10 cellular contexts compared by ENCODE assay signal in the genomic region with DNA sequence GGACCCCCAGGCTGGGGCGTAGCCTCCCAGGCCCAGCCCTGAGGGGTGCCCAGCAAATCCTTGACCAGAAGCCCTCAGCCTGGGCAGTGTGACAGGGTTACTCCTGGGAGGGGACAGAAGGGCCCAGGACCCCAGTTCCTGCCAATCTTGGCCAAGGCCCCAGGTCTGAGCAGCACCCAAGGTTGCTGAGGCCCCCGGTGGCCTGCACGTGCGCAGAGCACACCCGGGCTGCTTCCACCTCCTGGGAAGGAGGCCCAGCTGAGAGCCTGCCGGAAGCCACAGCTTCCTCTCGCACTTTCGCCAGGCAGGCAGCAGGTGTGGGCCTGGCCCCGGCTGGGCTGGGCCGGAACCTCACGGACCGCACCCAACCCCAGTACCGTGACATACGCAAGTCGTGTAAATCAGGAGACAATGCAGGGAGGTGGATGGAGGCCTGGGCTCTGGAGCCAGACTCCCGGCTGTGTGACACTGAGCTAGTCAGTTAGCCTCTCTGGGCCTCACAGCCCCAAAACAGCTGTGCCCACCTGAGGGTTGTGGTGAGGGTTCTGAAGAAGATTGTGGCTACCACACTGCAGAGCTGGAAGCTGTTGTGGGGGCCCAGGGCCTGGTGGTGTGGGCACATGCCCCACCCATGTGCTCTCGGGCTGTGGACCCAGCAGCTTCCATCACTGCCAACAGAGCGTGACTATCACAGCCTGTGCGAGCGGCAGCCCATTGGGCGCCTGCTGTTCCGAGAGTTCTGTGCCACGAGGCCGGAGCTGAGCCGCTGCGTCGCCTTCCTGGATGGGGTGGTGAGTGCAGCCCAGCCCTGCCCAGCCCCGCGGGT. TPM values are rescaled to one million over a fixed set of nuclear protein-coding genes. Genes with fewer than 3 reads are reported as not detected.
A peak's percentile ranks its signal among the peaks of the same experiment; 100 is the strongest.
DNase-seq lines count a peak whose midpoint lies in the region; ATAC-seq, FAIRE-seq and TF ChIP-seq lines count a peak whose summit lies in the region.
"Had no signal": no experiment of that assay in that cellular context is flagged by ENCODE, and none has a peak within 500 bp of the region (broad histone marks: within the 10 kb centered on the region; RNA-seq: fewer than 3 reads in every experiment).

No MANE protein-coding gene starts in this region.

- H3K4me3 ChIP-seq in suprapubic skin = no peak overlapping the region

- H3K36me3 ChIP-seq in suprapubic skin = peaks cover 49% of the 10 kb centered on the region

- DNase-seq in activated T-cell treated with anti-CD3 and anti-CD28 coated beads for 1 hour (ENCODE audit: low read depth) = peak; percentile 43
- DNase-seq in activated T-cell treated with anti-CD3 and anti-CD28 coated beads for 4 hours = no peak
- DNase-seq in activated CD8-positive, alpha-beta T cell treated with anti-CD3 and anti-CD28 coated beads, Interleukin-2, amount 10 ng/mL, durations not matched to agents 7 days and 5 days = peak; percentile 90
- DNase-seq in left ventricle myocardium superior = peak; percentile 64
- peak in 1 of 2 donors; percentile 74 for DNase-seq in suprapubic skin (ENCODE audit: low spot score in 2 of 2)
- DNase-seq in frontal cortex (ENCODE audit: low spot score in 2 of 2) = no peak
- DNase-seq in NCI-H2081 (lab: John Stamatoyannopoulos, UW) = no peak

- CTCF ChIA-PET in activated CD8-positive, alpha-beta T cell treated with anti-CD3 and anti-CD28 coated beads, Interleukin-2, amount 10 ng/mL, durations not matched to agents 7 days and 5 days (lab: Charles Lee) = interaction anchor here (0.7 to 14.1 kb wide), 15 partner anchors 9 to 121 kb away, joined by 3 to 252 read pairs (median 6); a partner anchor contains a TSS

- no peaks in the 10 kb centered on the region for H3K9me3 ChIP-seq in suprapubic skin

- H3K27me3 ChIP-seq in suprapubic skin = no peaks in the 10 kb centered on the region

- FAIRE-seq in frontal cortex (lab: Jason Lieb, UNC) = no peak

- peak overlapping the region; percentile 93 for H3K27ac Mint-ChIP-seq in activated CD8-positive, alpha-beta T cell treated with anti-CD3 and anti-CD28 coated beads, Interleukin-2, amount 10 ng/mL, durations not matched to agents 7 days and 5 days

- H3K27ac ChIP-seq in suprapubic skin = peak overlapping the region; percentile 15

- intact Hi-C loops in left ventricle myocardium superior (cut with micrococcal nuclease) = no loop called here

- H3K27me3 Mint-ChIP-seq in activated CD8-positive, alpha-beta T cell treated with anti-CD3 and anti-CD28 coated beads, Interleukin-2, amount 10 ng/mL, durations not matched to agents 7 days and 5 days (ENCODE audit: low read depth) = no peaks in the 10 kb centered on the region

- TF ChIP-seq POLR2A in suprapubic skin (IDR thresholded peaks at IDR 0.05) = no peak

- peaks cover 84% of the 10 kb centered on the region for H3K36me3 Mint-ChIP-seq in activated CD8-positive, alpha-beta T cell treated with anti-CD3 and anti-CD28 coated beads, Interleukin-2, amount 10 ng/mL, durations not matched to agents 7 days and 5 days (ENCODE audit: low read depth)

- peaks cover 76% of the 10 kb centered on the region for H3K4me1 ChIP-seq in suprapubic skin

- peak overlapping the region; percentile 97 for H3K4me3 Mint-ChIP-seq in activated CD8-positive, alpha-beta T cell treated with anti-CD3 and anti-CD28 coated beads, Interleukin-2, amount 10 ng/mL, durations not matched to agents 7 days and 5 days
- H3K4me3 Mint-ChIP-seq: neural crest cell had no signal

- H3K9me3 Mint-ChIP-seq in activated CD8-positive, alpha-beta T cell treated with anti-CD3 and anti-CD28 coated beads, Interleukin-2, amount 10 ng/mL, durations not matched to agents 7 days and 5 days (ENCODE audit: insufficient read depth) = no peaks in the 10 kb centered on the region
- H3K9me3 Mint-ChIP-seq: neural crest cell had no signal

- TF ChIP-seq CTCF in suprapubic skin (IDR thresholded peaks at IDR 0.05) = no peak

- POLR2A ChIA-PET in activated CD8-positive, alpha-beta T cell treated with anti-CD3 and anti-CD28 coated beads, Interleukin-2, amount 10 ng/mL, durations not matched to agents 7 days and 5 days (lab: Charles Lee) = interaction anchor here (1.1 to 10.3 kb wide), 8 partner anchors 15 to 80 kb away, joined by 3 to 245 read pairs (median 4); a partner anchor contains a TSS

- TF ChIP-seq EP300 in suprapubic skin (IDR thresholded peaks at IDR 0.05) = no peak

- ATAC-seq in HG03460 (IDR thresholded peaks at IDR 0.05; ENCODE audit: unreplicated experiment) (peak; percentile 41), left ventricle myocardium superior (peak; percentile 8)
- peak; percentile 59 for ATAC-seq in activated CD8-positive, alpha-beta T cell treated with anti-CD3 and anti-CD28 coated beads, Interleukin-2, amount 10 ng/mL, durations not matched to agents 7 days and 5 days

- H3K4me1 Mint-ChIP-seq in activated CD8-positive, alpha-beta T cell treated with anti-CD3 and anti-CD28 coated beads, Interleukin-2, amount 10 ng/mL, durations not matched to agents 7 days and 5 days (ENCODE audit: low read depth) = peaks cover 76% of the 10 kb centered on the region

- WGBS in suprapubic skin = 70% methylated on average over 6 of the region's 29 CpGs

RNA-seq across cellular contexts. Expression of a gene that starts 5.1 kb away (rescaled TPM):
- total RNA-seq in activated CD8-positive, alpha-beta T cell treated with anti-CD3 and anti-CD28 coated beads, Interleukin-2, amount 10 ng/mL, durations not matched to agents 7 days and 5 days = 100 to 1,000 TPM; 206 to 213 TPM
- total RNA-seq in left ventricle myocardium superior (17.6 TPM), suprapubic skin (10 to 100 TPM; 29.1 to 62.2 (median 37.1) TPM), frontal cortex (25.7 TPM)

RNA-seq across cellular contexts. Expression of a gene that starts 15.1 kb away (rescaled TPM):
- 10 to 100 TPM in 1 of 2 experiments, 1 to 10 TPM in 1; 9.8 to 11.6 TPM for total RNA-seq in activated CD8-positive, alpha-beta T cell treated with anti-CD3 and anti-CD28 coated beads, Interleukin-2, amount 10 ng/mL, durations not matched to agents 7 days and 5 days
- 0.40 TPM for total RNA-seq in left ventricle myocardium superior
- total RNA-seq in suprapubic skin = 1 to 10 TPM; 5.7 to 9.8 (median 7.8) TPM
- 12.2 TPM for total RNA-seq in frontal cortex

RNA-seq across cellular contexts. Expression of a gene that starts 22.2 kb away (rescaled TPM):
- total RNA-seq in activated CD8-positive, alpha-beta T cell treated with anti-CD3 and anti-CD28 coated beads, Interleukin-2, amount 10 ng/mL, durations not matched to agents 7 days and 5 days = 1 to 10 TPM; 3.2 to 3.5 TPM
- total RNA-seq in left ventricle myocardium superior (not detected), suprapubic skin (10 to 100 TPM in 1 of 4 donors, 1 to 10 TPM in 3; 2.3 to 18.4 (median 7.1) TPM), frontal cortex (2.4 TPM)

RNA-seq across cellular contexts. Expression of a gene that starts 31.1 kb away (rescaled TPM):
- total RNA-seq in activated CD8-positive, alpha-beta T cell treated with anti-CD3 and anti-CD28 coated beads, Interleukin-2, amount 10 ng/mL, durations not matched to agents 7 days and 5 days = not detected
- not detected for total RNA-seq in left ventricle myocardium superior
- total RNA-seq in suprapubic skin = not detected
- total RNA-seq in frontal cortex = 0.82 TPM
- total RNA-seq: activated CD8-positive, alpha-beta memory T cell treated with anti-CD3 and anti-CD28 coated beads for 36 hours; neural crest cell had no signal

RNA-seq across cellular contexts. Expression of a gene that starts 41.9 kb away (rescaled TPM):
- 100 to 1,000 TPM in 1 of 2 experiments, 10 to 100 TPM in 1; 92.9 to 104 TPM for total RNA-seq in activated CD8-positive, alpha-beta T cell treated with anti-CD3 and anti-CD28 coated beads, Interleukin-2, amount 10 ng/mL, durations not matched to agents 7 days and 5 days
- total RNA-seq in left ventricle myocardium superior (22.4 TPM), suprapubic skin (10 to 100 TPM; 13.1 to 43.4 (median 25.3) TPM), frontal cortex (187 TPM)

Comparison
In these comparisons a context has a peak if more than half of its experiments do, and no peak if none do; other contexts are left out.
1. DNase-seq: peak in activated T-cell treated with anti-CD3 and anti-CD28 coated beads for 1 hour (single experiment), activated CD8-positive, alpha-beta T cell treated with anti-CD3 and anti-CD28 coated beads, Interleukin-2, amount 10 ng/mL, durations not matched to agents 7 days and 5 days (single experiment) and left ventricle myocardium superior (single experiment); none in activated T-cell treated with anti-CD3 and anti-CD28 coated beads for 4 hours (single experiment), frontal cortex (0 of 2) and NCI-H2081 (0 of 2).
2. ATAC-seq: peak in every context shown above with its lines; median percentile 59 in activated CD8-positive, alpha-beta T cell treated with anti-CD3 and anti-CD28 coated beads, Interleukin-2, amount 10 ng/mL, durations not matched to agents 7 days and 5 days; 41 in HG03460; 8 in left ventricle myocardium superior.